ENCODE assay signal across 29 cellular contexts in genomic region chr11:75949023-75949672, GRCh38.
DNase-seq lines count a peak whose midpoint lies in the region; ATAC-seq and TF ChIP-seq lines count a peak whose summit lies in the region.
"Had no signal": no experiment of that assay in that cellular context is flagged by ENCODE, and none has a peak within 500 bp of the region (broad histone marks: within the 10 kb centered on the region; RNA-seq: fewer than 3 reads in every experiment).

No MANE protein-coding gene starts in this region.

- ATAC-seq in GM21360 (IDR thresholded peaks at IDR 0.05; ENCODE audit: unreplicated experiment), result no peak
- ATAC-seq: HCT116; naive thymus-derived CD4-positive, alpha-beta T cell; stimulated activated naive CD8-positive, alpha-beta T cell treated with anti-CD3 and anti-CD28 coated beads, Interleukin-15, amount 100 ng/mL, for 72 hours had no signal

- DNase-seq in NCI-H2171 treated with DMSO at 0.1 percent for 48 hours (lab: John Stamatoyannopoulos, UW), result peak; percentile 46
- DNase-seq in NCI-H2171 (lab: John Stamatoyannopoulos, UW), result no peak
- DNase-seq in fibroblast of villous mesenchyme (ENCODE audit: low read depth), result peak; percentile 37
- DNase-seq in stimulated activated CD4-positive, alpha-beta T cell treated with anti-CD3 and anti-CD28 coated beads, Interleukin-2, amount 100 ng/mL, for 48 hours, result no peak
- no peak for DNase-seq in HT-29 (ENCODE audit: low spot score)
- DNase-seq in DMS53 treated with DMSO at 0.1 percent for 48 hours (lab: John Stamatoyannopoulos, UW; ENCODE audit: unreplicated experiment), result no peak
- DNase-seq: 8988T; activated CD4-positive, alpha-beta T cell treated with anti-CD3 and anti-CD28 coated beads, Interleukin-2, amount 50 U/mL, for 4 hours; activated gamma-delta T cell treated with Interleukin-2 at 50 U/mL for 16 hours; amniotic stem cell; Calu3; caudate nucleus; effector CD4-positive, alpha-beta T cell; esophagus squamous epithelium; islet precursor cell; KBM-7; mammary epithelial cell; MV-4-11; naive thymus-derived CD4-positive, alpha-beta T cell; NCI-H1930; NCI-H524; SHP77; sigmoid colon; stimulated activated CD4-positive, alpha-beta T cell treated with anti-CD3 and anti-CD28 coated beads, Interleukin-2, amount 100 ng/mL, for 24 hours; stimulated activated naive CD8-positive, alpha-beta T cell treated with anti-CD3 and anti-CD28 coated beads, Interleukin-15, amount 100 ng/mL, for 72 hours had no signal

- no peak for TF ChIP-seq CTCF in VCaP (conservative IDR thresholded peaks at IDR 0.05)
- no peak for TF ChIP-seq CTCF in fibroblast of villous mesenchyme (IDR thresholded peaks at IDR 0.05; ENCODE audit: insufficient read depth, low read depth, low read length)

- H3K27ac ChIP-seq in VCaP, result peak overlapping the region; percentile 84; the same call in 1 of the 2 replicates
- H3K27ac ChIP-seq: BLaER1 treated with 17β-estradiol and CSF1 and Interleukin-3, amounts not matched to agents 10 nM and 100 nM; esophagus squamous epithelium had no signal

- no peak overlapping the region for H3K4me3 ChIP-seq in fibroblast of villous mesenchyme (ENCODE audit: low read depth, low read length)
- H3K4me3 ChIP-seq: BLaER1 treated with 17β-estradiol and CSF1 and Interleukin-3, amounts not matched to agents 10 nM and 100 nM; esophagus squamous epithelium; sigmoid colon had no signal

Comparison
In these comparisons a context has a peak if more than half of its experiments do, and no peak if none do; other contexts are left out.
1. DNase-seq: peak in NCI-H2171 treated with DMSO at 0.1 percent for 48 hours (single experiment) and fibroblast of villous mesenchyme (single experiment); none in NCI-H2171 (single experiment), stimulated activated CD4-positive, alpha-beta T cell treated with anti-CD3 and anti-CD28 coated beads, Interleukin-2, amount 100 ng/mL, for 48 hours (0 of 2), HT-29 (single experiment) and DMS53 treated with DMSO at 0.1 percent for 48 hours (single experiment).